Comparison of ENCODE assay signal across 8 cellular contexts in the genomic region with DNA sequence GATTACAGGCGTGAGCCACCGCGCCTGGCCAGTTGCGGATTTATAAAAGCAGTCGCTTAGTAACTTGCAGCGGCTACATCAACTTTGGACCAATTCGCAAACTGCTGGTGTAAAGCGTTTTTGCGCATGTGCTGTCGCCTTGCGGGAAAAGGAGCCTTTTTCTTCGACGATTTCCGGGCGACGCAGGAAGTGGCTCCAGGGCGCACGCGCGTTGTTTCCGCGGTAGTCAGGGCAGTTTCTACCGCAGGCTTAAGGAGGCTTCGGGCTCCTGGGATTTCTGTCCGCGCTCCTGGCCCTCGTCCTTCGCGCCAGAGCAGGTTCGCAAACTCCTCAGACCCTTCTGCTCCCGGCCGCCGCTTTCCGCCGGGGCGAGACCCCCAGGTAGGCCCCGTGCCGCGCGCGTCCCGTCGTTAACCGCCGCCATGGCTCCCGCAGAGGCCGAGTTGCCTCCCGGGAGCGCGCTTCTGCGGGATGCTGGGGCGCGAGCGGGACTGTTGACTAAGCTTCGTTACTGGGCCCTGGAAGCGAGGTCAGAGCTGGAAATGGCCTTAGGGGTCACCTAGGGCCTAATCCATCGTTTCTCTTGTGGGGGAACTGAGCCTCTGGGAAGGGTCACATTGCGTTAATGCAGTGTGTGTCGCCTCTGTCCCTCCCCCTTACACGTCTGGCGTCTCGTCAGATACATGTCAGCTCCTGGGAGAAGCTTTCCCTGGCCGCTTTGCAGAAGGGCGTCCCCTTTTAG. TPM values are rescaled to one million over a fixed set of nuclear protein-coding genes. Genes with fewer than 3 reads are reported as not detected.
DNase-seq lines count a peak whose midpoint lies in the region; TF ChIP-seq lines count a peak whose summit lies in the region.

A gene with protein sequence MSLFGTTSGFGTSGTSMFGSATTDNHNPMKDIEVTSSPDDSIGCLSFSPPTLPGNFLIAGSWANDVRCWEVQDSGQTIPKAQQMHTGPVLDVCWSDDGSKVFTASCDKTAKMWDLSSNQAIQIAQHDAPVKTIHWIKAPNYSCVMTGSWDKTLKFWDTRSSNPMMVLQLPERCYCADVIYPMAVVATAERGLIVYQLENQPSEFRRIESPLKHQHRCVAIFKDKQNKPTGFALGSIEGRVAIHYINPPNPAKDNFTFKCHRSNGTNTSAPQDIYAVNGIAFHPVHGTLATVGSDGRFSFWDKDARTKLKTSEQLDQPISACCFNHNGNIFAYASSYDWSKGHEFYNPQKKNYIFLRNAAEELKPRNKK (plus strand): TSS at position 214 of the 742 bp plus-strand sequence. CDS start 2,784 bp downstream, outside the sequence.

- peaks cover 17% of the 10 kb centered on the region for H3K36me3 ChIP-seq in ES-I3 (ENCODE audit: insufficient read depth, low read length)
- peaks cover 0 to 19% of the 10 kb centered on the region in 2 experiments; a peak in 2 of 3 replicates for H3K36me3 ChIP-seq in HEK293 (ENCODE audit: control insufficient read depth in 2 of 2, insufficient read depth in 1 of 2, low read length in 2 of 2)

- peak; percentile 95 for DNase-seq in NB4 (ENCODE audit: low read depth)
- peak; percentile 96 for DNase-seq in SK-N-DZ (ENCODE audit: low spot score)
- DNase-seq in activated naive CD4-positive, alpha-beta T cell treated with anti-CD3 and anti-CD28 coated beads for 36 hours, result peak; percentile 94
- peak; percentile 81 for DNase-seq in germinal center (ENCODE audit: low spot score)
- peak; percentile 72 for DNase-seq in non-pigmented ciliary epithelial cell (ENCODE audit: low read depth)
- DNase-seq in substantia nigra (lab: John Stamatoyannopoulos, UW), result peak; percentile 35 to 95 (median 85)

- H3K27ac ChIP-seq in HEK293 (ENCODE audit: extremely low read depth, low read depth, low read length) (peak within 1 kb of the TSS; percentile 85), substantia nigra (ENCODE audit: low read depth, low read length, poor library complexity, severe bottlenecking) (peak within 1 kb of the TSS; percentile 83)

- H3K4me1 Mint-ChIP-seq in activated naive CD4-positive, alpha-beta T cell treated with anti-CD3 and anti-CD28 coated beads for 36 hours (ENCODE audit: low read depth), result peaks cover 22% of the 10 kb centered on the region

- H3K27ac Mint-ChIP-seq in activated naive CD4-positive, alpha-beta T cell treated with anti-CD3 and anti-CD28 coated beads for 36 hours, result peak within 1 kb of the TSS; percentile 83

- H3K4me3 Mint-ChIP-seq in activated naive CD4-positive, alpha-beta T cell treated with anti-CD3 and anti-CD28 coated beads for 36 hours, result peak within 1 kb of the TSS; percentile 81

- peak within 1 kb of the TSS; percentile 95 for H3K9ac ChIP-seq in ES-I3 (ENCODE audit: low read depth, low read length)

- intact Hi-C loops in activated naive CD4-positive, alpha-beta T cell treated with anti-CD3 and anti-CD28 coated beads for 36 hours (cut with micrococcal nuclease), result loop anchor here (1.0 to 2.0 kb wide), 2 partner anchors 48 to 144 kb away; no protein-coding TSS in a partner anchor

- TF ChIP-seq POLR2A in NB4 (IDR thresholded peaks at IDR 0.05; ENCODE audit: extremely low read depth, insufficient read length), result peak; percentile 73

- no peaks in the 10 kb centered on the region for H3K9me3 Mint-ChIP-seq in activated naive CD4-positive, alpha-beta T cell treated with anti-CD3 and anti-CD28 coated beads for 36 hours

- H3K4me1 ChIP-seq in ES-I3 (ENCODE audit: insufficient read depth, low read length) (no peaks in the 10 kb centered on the region; the same call in 1 of the 2 replicates), HEK293 (ENCODE audit: control insufficient read depth, insufficient read depth, low read length) (no peaks in the 10 kb centered on the region)

- CTCF ChIA-PET in HEK293 (lab: Yijun Ruan, JAX), result interaction anchor here (1.8 to 11.9 kb wide), 2 partner anchors 30 to 258 kb away, joined by 5 to 165 read pairs; no protein-coding TSS in a partner anchor
- CTCF ChIA-PET in activated naive CD4-positive, alpha-beta T cell treated with anti-CD3 and anti-CD28 coated beads for 36 hours (lab: Charles Lee), result interaction anchor here (0.6 to 1.5 kb wide), 2 partner anchors 38 to 261 kb away, joined by 3 to 7 read pairs; no protein-coding TSS in a partner anchor

- no peaks in the 10 kb centered on the region for H3K9me3 ChIP-seq in ES-I3 (ENCODE audit: control insufficient read depth, insufficient read depth, low read length)
- H3K9me3 ChIP-seq in HEK293 (ENCODE audit: control insufficient read depth, insufficient read depth, low read depth, low read length), result no peaks in the 10 kb centered on the region

- H3K36me3 Mint-ChIP-seq in activated naive CD4-positive, alpha-beta T cell treated with anti-CD3 and anti-CD28 coated beads for 36 hours (ENCODE audit: low read depth), result peaks cover 20% of the 10 kb centered on the region

- no peaks in the 10 kb centered on the region for H3K27me3 Mint-ChIP-seq in activated naive CD4-positive, alpha-beta T cell treated with anti-CD3 and anti-CD28 coated beads for 36 hours (ENCODE audit: low read depth)

- no peak for TF ChIP-seq CTCF in HEK293 (tag by site-specific recombination; IDR thresholded peaks at IDR 0.05)
- no peak for TF ChIP-seq CTCF in NB4 (IDR thresholded peaks at IDR 0.05; ENCODE audit: low read depth, low read length)

- POLR2A ChIA-PET in HEK293 (lab: Yijun Ruan, JAX), result interaction anchor here (0.6 kb wide), 1 partner anchor 49 kb away, joined by 6 read pairs; no protein-coding TSS in a partner anchor

- H3K4me3 ChIP-seq in HEK293 (ENCODE audit: low read depth, low read length), result peak within 1 kb of the TSS; percentile 91
- peak within 1 kb of the TSS; percentile 97 for H3K4me3 ChIP-seq in NB4 (ENCODE audit: low read depth, low read length)

TF ChIP-seq in HEK293, 187 proteins besides CTCF, POLR2A, EP300 and RAD21 (continues in another document):
- TF ChIP-seq GLI2 (tag by site-specific recombination; IDR thresholded peaks at IDR 0.05; ENCODE audit: borderline replicate concordance, low read depth) (no peak), ZNF211 (tag by site-specific recombination; IDR thresholded peaks at IDR 0.05; ENCODE audit: low read depth) (no peak), ZNF311 (tag by site-specific recombination; IDR thresholded peaks at IDR 0.05; ENCODE audit: borderline replicate concordance) (no peak), OSR2 (tag by site-specific recombination; IDR thresholded peaks at IDR 0.05) (peak; percentile 67), ZXDB (tag by site-specific recombination; IDR thresholded peaks at IDR 0.05) (peak; percentile 80), ZNF292 (tag by site-specific recombination; IDR thresholded peaks at IDR 0.05; ENCODE audit: borderline replicate concordance, low read depth) (no peak), SP7 (tag by site-specific recombination; IDR thresholded peaks at IDR 0.05) (peak; percentile 66), GLIS2 (tag by site-specific recombination; IDR thresholded peaks at IDR 0.05) (peak; percentile 68), ZNF560 (tag by site-specific recombination; IDR thresholded peaks at IDR 0.05; ENCODE audit: borderline replicate concordance) (no peak), ZNF335 (tag by site-specific recombination; conservative IDR thresholded peaks at IDR 0.05) (peak; percentile 63), HOXA7 (CRISPR knock-in tag; IDR thresholded peaks at IDR 0.05; ENCODE audit: borderline replicate concordance) (no peak)
- TF ChIP-seq, protein P1, sequence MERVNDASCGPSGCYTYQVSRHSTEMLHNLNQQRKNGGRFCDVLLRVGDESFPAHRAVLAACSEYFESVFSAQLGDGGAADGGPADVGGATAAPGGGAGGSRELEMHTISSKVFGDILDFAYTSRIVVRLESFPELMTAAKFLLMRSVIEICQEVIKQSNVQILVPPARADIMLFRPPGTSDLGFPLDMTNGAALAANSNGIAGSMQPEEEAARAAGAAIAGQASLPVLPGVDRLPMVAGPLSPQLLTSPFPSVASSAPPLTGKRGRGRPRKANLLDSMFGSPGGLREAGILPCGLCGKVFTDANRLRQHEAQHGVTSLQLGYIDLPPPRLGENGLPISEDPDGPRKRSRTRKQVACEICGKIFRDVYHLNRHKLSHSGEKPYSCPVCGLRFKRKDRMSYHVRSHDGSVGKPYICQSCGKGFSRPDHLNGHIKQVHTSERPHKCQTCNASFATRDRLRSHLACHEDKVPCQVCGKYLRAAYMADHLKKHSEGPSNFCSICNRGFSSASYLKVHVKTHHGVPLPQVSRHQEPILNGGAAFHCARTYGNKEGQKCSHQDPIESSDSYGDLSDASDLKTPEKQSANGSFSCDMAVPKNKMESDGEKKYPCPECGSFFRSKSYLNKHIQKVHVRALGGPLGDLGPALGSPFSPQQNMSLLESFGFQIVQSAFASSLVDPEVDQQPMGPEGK (tag by site-specific recombination; IDR thresholded peaks at IDR 0.05), result no peak
- TF ChIP-seq, protein P2, sequence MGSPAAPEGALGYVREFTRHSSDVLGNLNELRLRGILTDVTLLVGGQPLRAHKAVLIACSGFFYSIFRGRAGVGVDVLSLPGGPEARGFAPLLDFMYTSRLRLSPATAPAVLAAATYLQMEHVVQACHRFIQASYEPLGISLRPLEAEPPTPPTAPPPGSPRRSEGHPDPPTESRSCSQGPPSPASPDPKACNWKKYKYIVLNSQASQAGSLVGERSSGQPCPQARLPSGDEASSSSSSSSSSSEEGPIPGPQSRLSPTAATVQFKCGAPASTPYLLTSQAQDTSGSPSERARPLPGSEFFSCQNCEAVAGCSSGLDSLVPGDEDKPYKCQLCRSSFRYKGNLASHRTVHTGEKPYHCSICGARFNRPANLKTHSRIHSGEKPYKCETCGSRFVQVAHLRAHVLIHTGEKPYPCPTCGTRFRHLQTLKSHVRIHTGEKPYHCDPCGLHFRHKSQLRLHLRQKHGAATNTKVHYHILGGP (tag by site-specific recombination; IDR thresholded peaks at IDR 0.05), result no peak
- TF ChIP-seq, protein P3, sequence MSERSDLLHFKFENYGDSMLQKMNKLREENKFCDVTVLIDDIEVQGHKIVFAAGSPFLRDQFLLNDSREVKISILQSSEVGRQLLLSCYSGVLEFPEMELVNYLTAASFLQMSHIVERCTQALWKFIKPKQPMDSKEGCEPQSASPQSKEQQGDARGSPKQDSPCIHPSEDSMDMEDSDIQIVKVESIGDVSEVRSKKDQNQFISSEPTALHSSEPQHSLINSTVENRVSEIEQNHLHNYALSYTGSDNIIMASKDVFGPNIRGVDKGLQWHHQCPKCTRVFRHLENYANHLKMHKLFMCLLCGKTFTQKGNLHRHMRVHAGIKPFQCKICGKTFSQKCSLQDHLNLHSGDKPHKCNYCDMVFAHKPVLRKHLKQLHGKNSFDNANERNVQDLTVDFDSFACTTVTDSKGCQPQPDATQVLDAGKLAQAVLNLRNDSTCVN (tag by site-specific recombination; optimal IDR thresholded peaks at IDR 0.05), result peak; percentile 99

RNA-seq across cellular contexts. Expression of the gene that starts here (rescaled TPM):
- 122 and 147 TPM in 2 replicates for polyA plus RNA-seq in SK-N-DZ (2014; cell fraction: cytosol; rRNA removed)
- polyA plus RNA-seq in SK-N-DZ (2014; cell fraction: nucleus; rRNA removed), result 79.9 and 108 TPM in 2 replicates
- 10 to 100 TPM; 45.6 to 46.5 TPM for total RNA-seq in activated naive CD4-positive, alpha-beta T cell treated with anti-CD3 and anti-CD28 coated beads for 36 hours

Comparison
In these comparisons a context has a peak if more than half of its experiments do, and no peak if none do; other contexts are left out.
1. Peak in every context shown above with its lines: DNase-seq, H3K4me3 ChIP-seq and H3K27ac ChIP-seq.